10 cellular contexts compared by ENCODE assay signal in the genomic region with DNA sequence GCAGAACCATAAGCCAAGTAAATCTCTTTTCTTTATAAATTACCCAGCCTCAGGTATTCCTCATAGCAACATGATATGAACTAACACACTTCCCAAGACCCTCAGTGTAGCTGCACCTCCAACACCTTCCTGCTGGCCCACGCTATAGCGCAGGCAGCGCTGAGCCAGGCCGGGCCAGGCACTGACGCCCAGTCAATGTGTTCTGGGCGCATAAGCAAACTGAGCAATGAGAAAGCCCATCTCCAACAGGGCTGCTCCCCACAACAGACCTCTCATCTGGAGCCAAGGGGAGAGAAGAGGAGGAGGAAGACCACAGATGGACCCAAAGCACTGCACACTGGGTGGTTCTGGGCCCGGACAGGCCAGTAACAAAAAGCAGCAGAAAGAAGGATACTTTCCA. TPM values are rescaled to one million over a fixed set of nuclear protein-coding genes. Genes with fewer than 3 reads are reported as not detected.
A peak's percentile ranks its signal among the peaks of the same experiment; 100 is the strongest.
DNase-seq lines count a peak whose midpoint lies in the region; ATAC-seq and TF ChIP-seq lines count a peak whose summit lies in the region.
"Had no signal": no experiment of that assay in that cellular context is flagged by ENCODE, and none has a peak within 500 bp of the region (broad histone marks: within the 10 kb centered on the region; RNA-seq: fewer than 3 reads in every experiment).

No MANE protein-coding gene starts in this region.

- H3K9me3 Mint-ChIP-seq in CD8-positive, alpha-beta memory T cell, result no peaks in the 10 kb centered on the region
- no peaks in the 10 kb centered on the region for H3K9me3 Mint-ChIP-seq in activated CD8-positive, alpha-beta T cell treated with anti-CD3 and anti-CD28 coated beads for 36 hours
- no peaks in the 10 kb centered on the region for H3K9me3 Mint-ChIP-seq in Calu3 (ENCODE audit: low read depth, unreplicated experiment)

- H3K4me3 Mint-ChIP-seq in CD8-positive, alpha-beta memory T cell, result peak overlapping the region in 5 of 7 donors; percentile 41 to 80 (median 55)
- no peak overlapping the region for H3K4me3 Mint-ChIP-seq in activated CD8-positive, alpha-beta T cell treated with anti-CD3 and anti-CD28 coated beads for 36 hours
- no peak overlapping the region for H3K4me3 Mint-ChIP-seq in Calu3 (ENCODE audit: low read depth, unreplicated experiment)

- TF ChIP-seq CTCF in activated CD8-positive, alpha-beta T cell treated with anti-CD3 and anti-CD28 coated beads for 36 hours (IDR thresholded peaks at IDR 0.05), result no peak
- no peak for TF ChIP-seq CTCF in right atrium auricular region (IDR thresholded peaks at IDR 0.05)
- TF ChIP-seq CTCF in Calu3 (IDR thresholded peaks at IDR 0.05; ENCODE audit: unreplicated experiment), result no peak

- H3K27ac ChIP-seq in CD8-positive, alpha-beta memory T cell (ENCODE audit: low read depth, low read length), result no peak overlapping the region
- H3K27ac ChIP-seq in right atrium auricular region (peak overlapping the region; percentile 88 to 91), skeletal muscle tissue (ENCODE audit: low read depth, low read length) (peak overlapping the region; percentile 90)

- POLR2A ChIA-PET in CD8-positive, alpha-beta memory T cell (lab: Charles Lee), result interaction anchor here (0.9 to 2.9 kb wide), 3 partner anchors 15 to 32 kb away, joined by 3 to 18 read pairs (median 15); no protein-coding TSS in a partner anchor
- POLR2A ChIA-PET in activated CD8-positive, alpha-beta T cell treated with anti-CD3 and anti-CD28 coated beads for 36 hours (lab: Charles Lee), result interaction anchor here (0.8 to 8.2 kb wide), 6 partner anchors 12 to 91 kb away, joined by 3 to 56 read pairs (median 4); no protein-coding TSS in a partner anchor

- no peak for DNase-seq in CD8-positive, alpha-beta memory T cell
- no peak for DNase-seq in activated CD8-positive, alpha-beta T cell treated with anti-CD3 and anti-CD28 coated beads for 36 hours
- DNase-seq in right atrium auricular region (ENCODE audit: low spot score) (no peak), NCI-H2227 (lab: John Stamatoyannopoulos, UW; ENCODE audit: unreplicated experiment) (no peak), Calu3 (no peak), H7 (no peak), iPS-NIHi7 (ENCODE audit: extremely low spot score) (no peak)
- DNase-seq: NCI-H446, retina had no signal

- CTCF ChIA-PET in CD8-positive, alpha-beta memory T cell (lab: Charles Lee), result interaction anchor here (1.5 to 15.2 kb wide), 4 partner anchors 12 to 56 kb away, joined by 5 to 312 read pairs (median 56); no protein-coding TSS in a partner anchor
- CTCF ChIA-PET in activated CD8-positive, alpha-beta T cell treated with anti-CD3 and anti-CD28 coated beads for 36 hours (lab: Charles Lee), result interaction anchor here (3.0 to 4.7 kb wide), 5 partner anchors 15 to 38 kb away, joined by 15 to 44 read pairs (median 23); no protein-coding TSS in a partner anchor
- CTCF ChIA-PET in Calu3 (lab: Charles Lee), result no interaction called here

- peak overlapping the region; percentile 47 to 80 (median 66) for H3K9ac ChIP-seq in skeletal muscle tissue (ENCODE audit: low read depth in 1 of 3, low read length in 3 of 3)

- BruUV-seq in Calu3 (replicated peaks; lab: Mats Ljungman, UMichigan), result no TSS peak

- no peaks in the 10 kb centered on the region for H3K27me3 ChIP-seq in CD8-positive, alpha-beta memory T cell (ENCODE audit: insufficient read depth, low read length, poor library complexity, severe bottlenecking)
- H3K27me3 ChIP-seq in right atrium auricular region (no peaks in the 10 kb centered on the region), skeletal muscle tissue (ENCODE audit: control insufficient read depth in 3 of 3, insufficient read depth in 3 of 3, low read length in 3 of 3) (no peaks in the 10 kb centered on the region), H7 (ENCODE audit: control insufficient read depth, insufficient read depth, low read length) (no peaks in the 10 kb centered on the region)

- peaks cover 99% of the 10 kb centered on the region for H3K4me1 ChIP-seq in CD8-positive, alpha-beta memory T cell (ENCODE audit: insufficient read depth, low read length)
- peaks cover 0 to 100% of the 10 kb centered on the region in 2 donors for H3K4me1 ChIP-seq in right atrium auricular region
- H3K4me1 ChIP-seq in skeletal muscle tissue (ENCODE audit: control insufficient read depth in 3 of 3, insufficient read depth in 3 of 3, low read length in 3 of 3), result peaks cover 99 to 100% (median 100%) of the 10 kb centered on the region in 3 donors

- peaks cover 95 to 100% (median 99%) of the 10 kb centered on the region in 3 donors for H3K4me1 Mint-ChIP-seq in CD8-positive, alpha-beta memory T cell
- peaks cover 90% of the 10 kb centered on the region for H3K4me1 Mint-ChIP-seq in activated CD8-positive, alpha-beta T cell treated with anti-CD3 and anti-CD28 coated beads for 36 hours (ENCODE audit: low read depth)
- peaks cover 9% of the 10 kb centered on the region for H3K4me1 Mint-ChIP-seq in Calu3 (ENCODE audit: low read depth, unreplicated experiment)

- ATAC-seq in activated CD8-positive, alpha-beta T cell treated with anti-CD3 and anti-CD28 coated beads for 36 hours, result no peak

- peaks cover 4% of the 10 kb centered on the region for H3K36me3 ChIP-seq in CD8-positive, alpha-beta memory T cell (ENCODE audit: insufficient read depth, low read length)
- H3K36me3 ChIP-seq in right atrium auricular region (no peaks in the 10 kb centered on the region), skeletal muscle tissue (ENCODE audit: control insufficient read depth in 3 of 3, insufficient read depth in 3 of 3, low read length in 3 of 3) (peaks cover 6 to 7% (median 7%) of the 10 kb centered on the region in 3 donors), H7 (replicated peaks; ENCODE audit: control insufficient read depth, insufficient read depth, low read length) (peaks cover 2% of the 10 kb centered on the region)

- H3K27me3 Mint-ChIP-seq in CD8-positive, alpha-beta memory T cell, result no peaks in the 10 kb centered on the region
- H3K27me3 Mint-ChIP-seq in activated CD8-positive, alpha-beta T cell treated with anti-CD3 and anti-CD28 coated beads for 36 hours, result no peaks in the 10 kb centered on the region
- no peaks in the 10 kb centered on the region for H3K27me3 Mint-ChIP-seq in Calu3 (ENCODE audit: unreplicated experiment)

- intact Hi-C loops in activated CD8-positive, alpha-beta T cell treated with anti-CD3 and anti-CD28 coated beads for 36 hours (cut with micrococcal nuclease), result no loop called here
- intact Hi-C loops in Calu3 (cut with micrococcal nuclease; ENCODE audit: unreplicated experiment), result no loop called here

- no peaks in the 10 kb centered on the region for H3K9me3 ChIP-seq in CD8-positive, alpha-beta memory T cell (ENCODE audit: low read length)
- H3K9me3 ChIP-seq in right atrium auricular region (no peaks in the 10 kb centered on the region), skeletal muscle tissue (ENCODE audit: control insufficient read depth in 3 of 3, low read length in 3 of 3) (no peaks in the 10 kb centered on the region)

- peak overlapping the region; percentile 93 to 99 (median 98) for H3K27ac Mint-ChIP-seq in CD8-positive, alpha-beta memory T cell
- H3K27ac Mint-ChIP-seq in activated CD8-positive, alpha-beta T cell treated with anti-CD3 and anti-CD28 coated beads for 36 hours, result peak overlapping the region; percentile 93
- no peak overlapping the region for H3K27ac Mint-ChIP-seq in Calu3 (ENCODE audit: unreplicated experiment)

- H3K36me3 Mint-ChIP-seq in CD8-positive, alpha-beta memory T cell, result peaks cover 0 to 76% (median 0%) of the 10 kb centered on the region in 3 donors
- peaks cover 23% of the 10 kb centered on the region for H3K36me3 Mint-ChIP-seq in activated CD8-positive, alpha-beta T cell treated with anti-CD3 and anti-CD28 coated beads for 36 hours (ENCODE audit: low read depth)
- H3K36me3 Mint-ChIP-seq in Calu3 (ENCODE audit: insufficient read depth, unreplicated experiment), result no peaks in the 10 kb centered on the region

- H3K4me3 ChIP-seq in CD8-positive, alpha-beta memory T cell (ENCODE audit: low read length), result no peak overlapping the region
- no peak overlapping the region for H3K4me3 ChIP-seq in right atrium auricular region
- peak overlapping the region; percentile 39 to 67 (median 41) for H3K4me3 ChIP-seq in skeletal muscle tissue (ENCODE audit: low read length in 3 of 3)
- H3K4me3 ChIP-seq in H7 (ENCODE audit: insufficient read depth, low read depth, low read length), result no peak overlapping the region

RNA-seq across cellular contexts. Expression of a gene that starts 40.8 kb away (rescaled TPM):
- total RNA-seq in CD8-positive, alpha-beta memory T cell, result 10 to 100 TPM; 28.8 to 29.2 TPM
- 41.6 TPM for polyA plus RNA-seq in CD8-positive, alpha-beta memory T cell
- 10 to 100 TPM; 15.1 to 18.0 TPM for total RNA-seq in activated CD8-positive, alpha-beta T cell treated with anti-CD3 and anti-CD28 coated beads for 36 hours
- total RNA-seq in right atrium auricular region, result 10 to 100 TPM; 30.3 to 31.1 TPM
- total RNA-seq in skeletal muscle tissue, result 32.4 TPM
- total RNA-seq in Calu3 (2022), result 11.2 and 12.5 TPM in 2 replicates
- 37.4 and 40.8 TPM in 2 replicates for total RNA-seq in H7 (2014; rRNA removed; shearing (Covaris generic))

Comparison
In these comparisons a context has a peak if more than half of its experiments do, and no peak if none do; other contexts are left out.
1. H3K4me3 ChIP-seq: peak in skeletal muscle tissue (3 of 3); none in CD8-positive, alpha-beta memory T cell (single experiment), right atrium auricular region (0 of 2) and H7 (single experiment).
2. H3K4me3 Mint-ChIP-seq: peak in CD8-positive, alpha-beta memory T cell (5 of 7); none in activated CD8-positive, alpha-beta T cell treated with anti-CD3 and anti-CD28 coated beads for 36 hours (single experiment) and Calu3 (single experiment).